10 cellular contexts compared by ENCODE assay signal in the genomic region with DNA sequence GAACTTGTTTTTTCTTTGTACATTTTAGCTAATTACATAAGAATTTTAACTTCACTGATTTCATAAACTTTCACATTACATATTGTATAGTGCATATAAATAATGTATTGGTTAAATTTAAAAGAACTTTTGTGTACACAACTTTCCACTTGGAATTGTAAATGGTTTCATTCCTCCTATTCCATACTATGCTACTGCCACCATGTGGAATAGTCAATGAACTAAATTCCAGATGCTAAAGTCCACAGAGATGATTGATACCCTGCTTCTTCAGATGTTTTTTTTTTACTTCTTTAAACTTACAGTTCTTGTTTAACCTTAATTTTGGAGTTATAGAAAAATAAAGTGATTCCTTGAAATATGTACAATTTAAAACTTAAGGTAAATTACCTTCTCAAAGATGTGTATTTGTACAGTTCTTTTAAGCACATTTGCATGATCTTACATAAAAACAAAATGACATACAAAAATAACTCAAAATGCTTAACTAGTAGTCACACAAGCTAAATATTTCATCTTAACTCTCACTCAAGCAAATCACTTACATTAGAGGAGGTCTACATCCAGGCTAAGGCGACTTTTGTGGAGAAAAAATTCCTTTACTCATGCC.
A peak's percentile ranks its signal among the peaks of the same experiment; 100 is the strongest.
DNase-seq lines count a peak whose midpoint lies in the region; ATAC-seq and TF ChIP-seq lines count a peak whose summit lies in the region.
"Had no signal": no experiment of that assay in that cellular context is flagged by ENCODE, and none has a peak within 500 bp of the region (broad histone marks: within the 10 kb centered on the region; RNA-seq: fewer than 3 reads in every experiment).

No MANE protein-coding gene starts in this region.

- H3K27ac Mint-ChIP-seq in endothelial cell (ENCODE audit: unreplicated experiment) (no peak overlapping the region), progenitor cell of endocrine pancreas (no peak overlapping the region)
- H3K27ac Mint-ChIP-seq: B cell, memory B cell had no signal

- H3K4me3 Mint-ChIP-seq in endothelial cell (ENCODE audit: unreplicated experiment) (no peak overlapping the region), progenitor cell of endocrine pancreas (ENCODE audit: low read depth) (no peak overlapping the region)
- H3K4me3 Mint-ChIP-seq: B cell, memory B cell had no signal

- ATAC-seq in HG03280 (IDR thresholded peaks at IDR 0.05; ENCODE audit: unreplicated experiment), result no peak

- no peaks in the 10 kb centered on the region for H3K9me3 Mint-ChIP-seq in endothelial cell (ENCODE audit: unreplicated experiment)
- no peaks in the 10 kb centered on the region for H3K9me3 Mint-ChIP-seq in progenitor cell of endocrine pancreas (ENCODE audit: low read depth)
- H3K9me3 Mint-ChIP-seq: memory B cell had no signal

- TF ChIP-seq CTCF in endothelial cell (IDR thresholded peaks at IDR 0.05; ENCODE audit: unreplicated experiment) (peak; percentile 52), progenitor cell of endocrine pancreas (IDR thresholded peaks at IDR 0.05; ENCODE audit: unreplicated experiment) (peak; percentile 64)

- DNase-seq in NCI-H1092 treated with DMSO at 0.1 percent for 48 hours (lab: John Stamatoyannopoulos, UW) (peak; percentile 28), NCI-H1092 (lab: John Stamatoyannopoulos, UW) (no peak), NCI-H2227 treated with DMSO at 0.1 percent for 48 hours (lab: John Stamatoyannopoulos, UW) (peak; percentile 16), endothelial cell (ENCODE audit: low spot score) (no peak), progenitor cell of endocrine pancreas (ENCODE audit: low spot score, unreplicated experiment) (no peak), retina (no peak), NCI-H187 (lab: John Stamatoyannopoulos, UW) (no peak)

- H3K4me1 Mint-ChIP-seq in endothelial cell (ENCODE audit: unreplicated experiment) (no peaks in the 10 kb centered on the region), progenitor cell of endocrine pancreas (ENCODE audit: low read depth) (peaks cover 4% of the 10 kb centered on the region)
- H3K4me1 Mint-ChIP-seq: B cell, memory B cell had no signal

- H3K36me3 Mint-ChIP-seq in endothelial cell (ENCODE audit: low read depth, unreplicated experiment), result no peaks in the 10 kb centered on the region
- no peaks in the 10 kb centered on the region for H3K36me3 Mint-ChIP-seq in progenitor cell of endocrine pancreas (ENCODE audit: insufficient read depth)
- H3K36me3 Mint-ChIP-seq: memory B cell had no signal

- H3K27me3 Mint-ChIP-seq in endothelial cell (ENCODE audit: unreplicated experiment) (no peaks in the 10 kb centered on the region), progenitor cell of endocrine pancreas (no peaks in the 10 kb centered on the region)
- H3K27me3 Mint-ChIP-seq: B cell, memory B cell had no signal

Comparison
In these comparisons a context has a peak if more than half of its experiments do, and no peak if none do; other contexts are left out.
1. DNase-seq: peak in NCI-H1092 treated with DMSO at 0.1 percent for 48 hours (single experiment) and NCI-H2227 treated with DMSO at 0.1 percent for 48 hours (single experiment); none in NCI-H1092 (single experiment), endothelial cell (single experiment), progenitor cell of endocrine pancreas (single experiment), retina (single experiment) and NCI-H187 (0 of 2).